12 cellular contexts compared by ENCODE assay signal in the genomic region with DNA sequence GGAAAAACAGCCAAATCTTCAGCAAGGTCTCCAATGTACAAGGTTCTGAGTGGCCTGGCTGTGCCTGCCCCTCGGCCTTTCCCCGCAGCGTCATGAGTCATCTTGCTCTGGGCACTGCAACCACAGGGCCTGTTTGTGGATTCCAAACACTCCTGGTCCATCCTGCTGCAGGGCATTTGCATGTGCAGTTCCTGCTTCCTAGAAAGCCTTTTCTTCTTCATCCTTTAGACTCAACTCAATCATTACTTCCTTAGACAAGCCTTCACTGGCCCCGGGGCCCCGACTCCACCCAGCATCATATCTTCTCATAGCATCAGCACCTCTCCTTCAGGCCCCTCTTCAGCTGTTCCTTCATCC.
DNase-seq lines count a peak whose midpoint lies in the region; ATAC-seq and TF ChIP-seq lines count a peak whose summit lies in the region.
"Had no signal": no experiment of that assay in that cellular context is flagged by ENCODE, and none has a peak within 500 bp of the region (broad histone marks: within the 10 kb centered on the region; RNA-seq: fewer than 3 reads in every experiment).

No MANE protein-coding gene starts in this region.

- dilution Hi-C loops in mammary epithelial cell (cut with HindIII; ENCODE audit: low sequenced_read_pairs) = no loop called here

- no peak overlapping the region for H3K4me3 ChIP-seq in GM12865 (ENCODE audit: low read depth, low read length)
- H3K4me3 ChIP-seq in MG63 = no peak overlapping the region
- no peak overlapping the region for H3K4me3 ChIP-seq in mammary epithelial cell (replicated peaks in 1 of 3; ENCODE audit: insufficient read depth in 1 of 3, low read depth in 2 of 3, low read length in 3 of 3)
- no peak overlapping the region for H3K4me3 ChIP-seq in mucosa of descending colon
- H3K4me3 ChIP-seq: esophagus squamous epithelium had no signal

- H3K4me2 ChIP-seq in mammary epithelial cell (ENCODE audit: insufficient read depth, low read depth, low read length) = peak overlapping the region; percentile 51

- H3K4me1 ChIP-seq in mammary epithelial cell (ENCODE audit: insufficient read depth, low read length) = peaks cover 49% of the 10 kb centered on the region
- H3K4me1 ChIP-seq in mucosa of descending colon (ENCODE audit: low read depth) = peaks cover 9% of the 10 kb centered on the region
- H3K4me1 ChIP-seq: esophagus squamous epithelium had no signal

- ATAC-seq in mucosa of descending colon = peak; percentile 61
- no peak for ATAC-seq in HG03108 (IDR thresholded peaks at IDR 0.05; ENCODE audit: unreplicated experiment)
- no peak for ATAC-seq in HG02870 (IDR thresholded peaks at IDR 0.05; ENCODE audit: unreplicated experiment)

- intact Hi-C loops in mammary epithelial cell (cut with micrococcal nuclease) (loop anchor here (10.0 kb wide), 1 partner anchor 98 kb away; a partner anchor contains a TSS), mucosa of descending colon (cut with DNase I, micrococcal nuclease) (no loop called here)

- 0% methylated on average over 5 of the region's 5 CpGs for WGBS in mammary epithelial cell (ENCODE audit: low coverage, missing lambda C conversion rate)

- H3K9me3 ChIP-seq in MG63 = no peaks in the 10 kb centered on the region
- H3K9me3 ChIP-seq in mammary epithelial cell (replicated peaks; ENCODE audit: insufficient read depth, low read length) = no peaks in the 10 kb centered on the region
- no peaks in the 10 kb centered on the region for H3K9me3 ChIP-seq in mucosa of descending colon
- H3K9me3 ChIP-seq: esophagus squamous epithelium had no signal

- in situ Hi-C loops in mammary epithelial cell (cut with MboI; ENCODE audit: low sequenced_read_pairs in 2 of 2) = no loop called here

- no peaks in the 10 kb centered on the region for H3K79me2 ChIP-seq in mammary epithelial cell (ENCODE audit: insufficient read depth, low read length)

- no peaks in the 10 kb centered on the region for H3K36me3 ChIP-seq in MG63
- no peaks in the 10 kb centered on the region for H3K36me3 ChIP-seq in mammary epithelial cell (ENCODE audit: insufficient read depth, low read length)
- H3K36me3 ChIP-seq in mucosa of descending colon (ENCODE audit: low read depth) = no peaks in the 10 kb centered on the region
- H3K36me3 ChIP-seq: esophagus squamous epithelium had no signal

- H3K27me3 ChIP-seq in MG63 (no peaks in the 10 kb centered on the region), mammary epithelial cell (ENCODE audit: insufficient read depth, low read length) (no peaks in the 10 kb centered on the region)
- H3K27me3 ChIP-seq: esophagus squamous epithelium had no signal

- BruUV-seq in mammary epithelial cell (replicated peaks; lab: Mats Ljungman, UMichigan) = no TSS peak

- TF ChIP-seq CTCF in GM12865 (IDR thresholded peaks at IDR 0.05; ENCODE audit: insufficient read depth, low read depth, low read length, missing control alignments) (no peak), mammary epithelial cell (conservative IDR thresholded peaks at IDR 0.05 in 1 of 2, IDR thresholded peaks at IDR 0.05 in 1 of 2; ENCODE audit: extremely low read depth in 1 of 2, insufficient read depth in 1 of 2, low read depth in 1 of 2, low read length in 2 of 2) (no peak), mucosa of descending colon (IDR thresholded peaks at IDR 0.05) (no peak)

- H2AFZ ChIP-seq in mammary epithelial cell (ENCODE audit: low read depth, low read length) = no peak overlapping the region

- H4K20me1 ChIP-seq in mammary epithelial cell (ENCODE audit: insufficient read depth, low read length) = no peaks in the 10 kb centered on the region

- DNase-seq in GM12865 (ENCODE audit: low read depth) (peak; percentile 9), MG63 (peak; percentile 77), mammary epithelial cell (peak; percentile 75), mucosa of descending colon (peak in 1 of 3 donors; percentile 57), NCI-H2029 (lab: John Stamatoyannopoulos, UW) (no peak)
- DNase-seq in activated CD4-positive, alpha-beta T cell treated with anti-CD3 and anti-CD28 coated beads for 48 hours = no peak
- DNase-seq: activated naive CD4-positive, alpha-beta T cell treated with anti-CD3 and anti-CD28 coated beads, Interleukin-2, amount 50 U/mL, for 16 hours; esophagus squamous epithelium; NCI-H526 treated with DMSO at 0.1 percent for 48 hours; substantia nigra had no signal

- CTCF ChIA-PET in mammary epithelial cell (lab: Charles Lee; ENCODE audit: low non-redundant PET) = interaction anchor here (0.6 kb wide), 1 partner anchor 156 kb away, joined by 5 read pairs; no protein-coding TSS in a partner anchor

- no peak overlapping the region for H3K9ac ChIP-seq in mammary epithelial cell (ENCODE audit: insufficient read depth, low read length)

- peak overlapping the region; percentile 73 for H3K27ac ChIP-seq in mammary epithelial cell (ENCODE audit: insufficient read depth, low read depth, low read length)

Comparison
In these comparisons a context has a peak if more than half of its experiments do, and no peak if none do; other contexts are left out.
1. DNase-seq: peak in GM12865 (single experiment), MG63 (single experiment) and mammary epithelial cell (single experiment); none in NCI-H2029 (single experiment) and activated CD4-positive, alpha-beta T cell treated with anti-CD3 and anti-CD28 coated beads for 48 hours (single experiment).